ENCODE assay signal across 10 cellular contexts in the genomic region with DNA sequence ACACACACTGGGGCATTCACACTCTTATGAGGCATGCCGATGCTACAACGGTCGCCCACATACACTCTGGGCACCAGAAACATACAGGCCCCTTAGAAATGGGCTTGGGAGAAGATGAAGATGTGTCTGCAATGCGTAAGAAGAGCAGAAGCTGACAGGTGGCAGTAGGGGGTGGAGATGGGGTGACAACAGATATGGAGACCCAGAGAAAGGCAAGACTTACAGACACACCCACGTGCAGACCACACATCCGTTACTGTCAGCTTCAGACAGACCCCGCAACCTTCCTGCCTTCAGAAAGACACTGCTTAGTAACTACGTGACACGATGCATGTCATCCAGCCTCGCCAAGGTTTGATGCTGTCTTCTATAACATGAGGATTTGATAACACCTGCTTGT.
DNase-seq lines count a peak whose midpoint lies in the region; ATAC-seq and TF ChIP-seq lines count a peak whose summit lies in the region.
"Had no signal": no experiment of that assay in that cellular context is flagged by ENCODE, and none has a peak within 500 bp of the region (broad histone marks: within the 10 kb centered on the region; RNA-seq: fewer than 3 reads in every experiment).

No MANE protein-coding gene starts in this region.

- DNase-seq in NAMALWA (ENCODE audit: low spot score) (peak; percentile 80), activated T-cell treated with anti-CD3 and anti-CD28 coated beads for 1 hour (ENCODE audit: low read depth) (peak; percentile 67), left kidney (ENCODE audit: low read depth, low spot score) (peak; percentile 28), NCI-H2227 treated with DMSO at 0.1 percent for 48 hours (lab: John Stamatoyannopoulos, UW) (no peak), omental fat pad (ENCODE audit: low spot score) (no peak), OCI-M1 (lab: John Stamatoyannopoulos, UW) (no peak)
- DNase-seq in stimulated activated CD8-positive, alpha-beta memory T cell treated with anti-CD3 and anti-CD28 coated beads, Interleukin-4, amount 100 ng/mL, for 24 hours (ENCODE audit: low read depth), result peak; percentile 66
- DNase-seq: GDM1 had no signal

- no peak for TF ChIP-seq CTCF in omental fat pad (IDR thresholded peaks at IDR 0.05)

- ATAC-seq in omental fat pad (ENCODE audit: low FRiP score) (no peak), GM21529 (IDR thresholded peaks at IDR 0.05; ENCODE audit: unreplicated experiment) (no peak)
- ATAC-seq: gastroesophageal sphincter had no signal

Comparison
In these comparisons a context has a peak if more than half of its experiments do, and no peak if none do; other contexts are left out.
1. DNase-seq: peak in NAMALWA (single experiment), activated T-cell treated with anti-CD3 and anti-CD28 coated beads for 1 hour (single experiment), left kidney (single experiment) and stimulated activated CD8-positive, alpha-beta memory T cell treated with anti-CD3 and anti-CD28 coated beads, Interleukin-4, amount 100 ng/mL, for 24 hours (single experiment); none in NCI-H2227 treated with DMSO at 0.1 percent for 48 hours (single experiment), omental fat pad (single experiment) and OCI-M1 (single experiment).